ENCODE assay signal across 7 cellular contexts in genomic region chr7:140311128-140311527, GRCh38.
DNase-seq lines count a peak whose midpoint lies in the region; ATAC-seq, FAIRE-seq and TF ChIP-seq lines count a peak whose summit lies in the region.
"Not testable (repeated sequence)": the region's sequence is repeated elsewhere in the genome, so short reads cannot be mapped to it uniquely, and the experiment has no call there.

No MANE protein-coding gene starts in this region.

- 72% methylated on average over 2 of the region's 2 CpGs for WGBS in HepG2 (ENCODE audit: low lambda C conversion rate)

- intact Hi-C loops in CD14-positive monocyte (cut with micrococcal nuclease): loop anchor here in 1 of 2 donors (5.0 kb wide), 1 partner anchor 79 kb away; no protein-coding TSS in a partner anchor
- intact Hi-C loops in dendritic cell treated with granulocyte-macrophage colony-stimulating factor and Interleukin-4, amounts not matched to agents 40 ng/mL and 50 ng/mL, for 4 days (cut with micrococcal nuclease); HepG2 (cut with micrococcal nuclease; ENCODE audit: unreplicated experiment): not testable (repeated sequence)
- intact Hi-C loops in vagina (cut with DNase I): loop anchor here (10.0 kb wide), 1 partner anchor 136 kb away; the partner anchor contains the start of gene KDM7A

- peaks cover 14 to 94% (median 67%) of the 10 kb centered on the region in 10 experiments for H3K4me1 ChIP-seq in BLaER1 treated with 17β-estradiol and CSF1 and Interleukin-3, amounts not matched to agents 10 nM and 100 nM
- H3K4me1 ChIP-seq in DOHH2 (ENCODE audit: control insufficient read depth, low read length) (peaks cover 24% of the 10 kb centered on the region), HepG2 (ENCODE audit: insufficient read depth, low read length) (peaks cover 80% of the 10 kb centered on the region), neutrophil (ENCODE audit: control insufficient read depth in 1 of 2, insufficient read depth in 1 of 2, low read depth in 1 of 2, low read length in 1 of 2) (peaks cover 80 to 97% of the 10 kb centered on the region in 2 experiments), vagina (peaks cover 20% of the 10 kb centered on the region)

- peak overlapping the region in 1 of 10 experiments; percentile 18; a peak in 1 of 20 replicates for H3K4me3 ChIP-seq in BLaER1 treated with 17β-estradiol and CSF1 and Interleukin-3, amounts not matched to agents 10 nM and 100 nM
- peak overlapping the region; percentile 8; the same call in 1 of the 2 replicates for H3K4me3 ChIP-seq in DOHH2 (ENCODE audit: low read length)
- not testable (repeated sequence) for H3K4me3 ChIP-seq in HepG2 (replicated peaks in 1 of 3; ENCODE audit: insufficient read depth in 1 of 3, low read depth in 2 of 3, low read length in 3 of 3); neutrophil (ENCODE audit: low read depth in 1 of 2, low read length in 1 of 2); vagina

- not testable (repeated sequence) for DNase-seq in CD14-positive monocyte (ENCODE audit: low spot score); HepG2 (ENCODE audit: low spot score); vagina (ENCODE audit: extremely low spot score in 2 of 2)

- H3K9me3 ChIP-seq in BLaER1 treated with 17β-estradiol and CSF1 and Interleukin-3, amounts not matched to agents 10 nM and 100 nM (replicated peaks in 1 of 11): peaks cover 9 to 25% (median 18%) of the 10 kb centered on the region in 11 experiments
- H3K9me3 ChIP-seq in DOHH2 (ENCODE audit: control insufficient read depth, insufficient read depth, low read length); neutrophil; vagina: not testable (repeated sequence)
- peaks cover 13% of the 10 kb centered on the region for H3K9me3 ChIP-seq in HepG2 (ENCODE audit: low read length)

- H3K4me2 ChIP-seq in BLaER1 treated with 17β-estradiol and CSF1 and Interleukin-3, amounts not matched to agents 10 nM and 100 nM: peak overlapping the region in 9 of 11 experiments; percentile 24 to 88 (median 63); a peak in 17 of 22 replicates
- peak overlapping the region; percentile 47 for H3K4me2 ChIP-seq in DOHH2 (ENCODE audit: low read length)
- H3K4me2 ChIP-seq in HepG2 (ENCODE audit: low read depth, low read length): not testable (repeated sequence)

- H3K27me3 ChIP-seq in BLaER1 treated with 17β-estradiol and CSF1 and Interleukin-3, amounts not matched to agents 10 nM and 100 nM; HepG2 (ENCODE audit: control insufficient read depth in 1 of 2, insufficient read depth in 2 of 2, low read length in 2 of 2); neutrophil; vagina: not testable (repeated sequence)
- peaks cover 14% of the 10 kb centered on the region for H3K27me3 ChIP-seq in DOHH2 (ENCODE audit: control insufficient read depth, low read length)

- in situ Hi-C loops in HepG2 (cut with HindIII; ENCODE audit: extremely low pct_ligation_motif_present, low pct_unique_long_range_greater_than_20kb): not testable (repeated sequence)

- H3K36me3 Mint-ChIP-seq in CD14-positive monocyte: not testable (repeated sequence)
- H3K36me3 Mint-ChIP-seq in dendritic cell treated with granulocyte-macrophage colony-stimulating factor and Interleukin-4, amounts not matched to agents 40 ng/mL and 50 ng/mL, for 4 days (ENCODE audit: low read depth): peaks cover 71% of the 10 kb centered on the region

- H3K27ac Mint-ChIP-seq in CD14-positive monocyte: peak overlapping the region in 6 of 7 donors; percentile 13 to 97 (median 74)
- H3K27ac Mint-ChIP-seq in dendritic cell treated with granulocyte-macrophage colony-stimulating factor and Interleukin-4, amounts not matched to agents 40 ng/mL and 50 ng/mL, for 4 days: peak overlapping the region; percentile 36

- H3K79me2 ChIP-seq in DOHH2 (ENCODE audit: control insufficient read depth, low read length); HepG2 (ENCODE audit: insufficient read depth, low read length): not testable (repeated sequence)

- H3K9ac ChIP-seq in BLaER1 treated with 17β-estradiol and CSF1 and Interleukin-3, amounts not matched to agents 10 nM and 100 nM: peak overlapping the region in 2 of 11 experiments; percentile 53 to 72; a peak in 3 of 22 replicates
- H3K9ac ChIP-seq in HepG2 (ENCODE audit: insufficient read depth, low read depth, low read length): not testable (repeated sequence)

- FAIRE-seq in HepG2 (lab: Jason Lieb, UNC): not testable (repeated sequence)

- not testable (repeated sequence) for TF ChIP-seq RAD21 in HepG2 (CRISPR knock-in tag; IDR thresholded peaks at IDR 0.05)

- peak overlapping the region in 10 of 11 experiments; percentile 25 to 84 (median 66); a peak in 17 of 22 replicates for H3K27ac ChIP-seq in BLaER1 treated with 17β-estradiol and CSF1 and Interleukin-3, amounts not matched to agents 10 nM and 100 nM
- not testable (repeated sequence) for H3K27ac ChIP-seq in DOHH2 (ENCODE audit: low read depth, low read length); HepG2 (ENCODE audit: extremely low read length, insufficient read depth, low read length)
- H3K27ac ChIP-seq in neutrophil (peak overlapping the region; percentile 84), vagina (peak overlapping the region; percentile 20)

- not testable (repeated sequence) for ATAC-seq in HepG2

- H3K9me2 ChIP-seq in DOHH2 (replicated peaks; ENCODE audit: control insufficient read depth, low read length): not testable (repeated sequence)

- CTCF ChIA-PET in HepG2 (lab: Yijun Ruan, JAX; ENCODE audit: low intra/inter-chr PET ratio, low total read pairs): not testable (repeated sequence)

- H3K4me3 Mint-ChIP-seq in CD14-positive monocyte; dendritic cell treated with granulocyte-macrophage colony-stimulating factor and Interleukin-4, amounts not matched to agents 40 ng/mL and 50 ng/mL, for 4 days: not testable (repeated sequence)

- POLR2A ChIA-PET in HepG2 (lab: Yijun Ruan, JAX): not testable (repeated sequence)

- not testable (repeated sequence) for H3K9me3 Mint-ChIP-seq in CD14-positive monocyte; dendritic cell treated with granulocyte-macrophage colony-stimulating factor and Interleukin-4, amounts not matched to agents 40 ng/mL and 50 ng/mL, for 4 days

- H3F3A ChIP-seq in DOHH2 (ENCODE audit: control insufficient read depth, insufficient read depth): not testable (repeated sequence)

- H3K36me3 ChIP-seq in BLaER1 treated with 17β-estradiol and CSF1 and Interleukin-3, amounts not matched to agents 10 nM and 100 nM; DOHH2 (ENCODE audit: control insufficient read depth, low read length); HepG2 (replicated peaks in 1 of 2; ENCODE audit: control insufficient read depth in 1 of 2, insufficient read depth in 2 of 2, low read length in 2 of 2); neutrophil; vagina: not testable (repeated sequence)

- H2AFZ ChIP-seq in HepG2 (ENCODE audit: low read length): not testable (repeated sequence)

- H3K27me3 Mint-ChIP-seq in CD14-positive monocyte (ENCODE audit: low read depth in 3 of 3); dendritic cell treated with granulocyte-macrophage colony-stimulating factor and Interleukin-4, amounts not matched to agents 40 ng/mL and 50 ng/mL, for 4 days: not testable (repeated sequence)

- peaks cover 82% of the 10 kb centered on the region for H3K4me1 Mint-ChIP-seq in CD14-positive monocyte
- peaks cover 90% of the 10 kb centered on the region for H3K4me1 Mint-ChIP-seq in dendritic cell treated with granulocyte-macrophage colony-stimulating factor and Interleukin-4, amounts not matched to agents 40 ng/mL and 50 ng/mL, for 4 days (ENCODE audit: low read depth)

- not testable (repeated sequence) for TF ChIP-seq EP300 in HepG2 (IDR thresholded peaks at IDR 0.05; ENCODE audit: low read depth in 2 of 2, low read length in 2 of 2); HepG2 (CRISPR knock-in tag; IDR thresholded peaks at IDR 0.05; ENCODE audit: borderline replicate concordance)

- TF ChIP-seq POLR2A in HepG2 (IDR thresholded peaks at IDR 0.05; ENCODE audit: insufficient read depth in 1 of 2, low read depth in 2 of 2, low read length in 2 of 2); vagina (IDR thresholded peaks at IDR 0.05): not testable (repeated sequence)

- not testable (repeated sequence) for H4K20me1 ChIP-seq in BLaER1 treated with 17β-estradiol and CSF1 and Interleukin-3, amounts not matched to agents 10 nM and 100 nM; DOHH2 (ENCODE audit: control insufficient read depth, insufficient read depth, low read depth, low read length); HepG2 (ENCODE audit: insufficient read depth, low read length)

- not testable (repeated sequence) for TF ChIP-seq CTCF in CD14-positive monocyte (IDR thresholded peaks at IDR 0.05); DOHH2 (IDR thresholded peaks at IDR 0.05; ENCODE audit: low read depth, low read length, poor library complexity, severe bottlenecking); HepG2 (CRISPR knock-in tag; IDR thresholded peaks at IDR 0.05); neutrophil (IDR thresholded peaks at IDR 0.05); vagina (IDR thresholded peaks at IDR 0.05)

- BruUV-seq in HepG2 (replicated peaks; lab: Mats Ljungman, UMichigan): not testable (repeated sequence)

TF ChIP-seq in HepG2, 621 proteins besides CTCF, POLR2A, EP300 and RAD21 (continues in another document):
- peak; percentile 61; the same call in 1 of the 2 replicates for TF ChIP-seq ZNF121 (CRISPR knock-in tag; IDR thresholded peaks at IDR 0.05)
